ENCODE assay signal across 11 cellular contexts in the genomic region with DNA sequence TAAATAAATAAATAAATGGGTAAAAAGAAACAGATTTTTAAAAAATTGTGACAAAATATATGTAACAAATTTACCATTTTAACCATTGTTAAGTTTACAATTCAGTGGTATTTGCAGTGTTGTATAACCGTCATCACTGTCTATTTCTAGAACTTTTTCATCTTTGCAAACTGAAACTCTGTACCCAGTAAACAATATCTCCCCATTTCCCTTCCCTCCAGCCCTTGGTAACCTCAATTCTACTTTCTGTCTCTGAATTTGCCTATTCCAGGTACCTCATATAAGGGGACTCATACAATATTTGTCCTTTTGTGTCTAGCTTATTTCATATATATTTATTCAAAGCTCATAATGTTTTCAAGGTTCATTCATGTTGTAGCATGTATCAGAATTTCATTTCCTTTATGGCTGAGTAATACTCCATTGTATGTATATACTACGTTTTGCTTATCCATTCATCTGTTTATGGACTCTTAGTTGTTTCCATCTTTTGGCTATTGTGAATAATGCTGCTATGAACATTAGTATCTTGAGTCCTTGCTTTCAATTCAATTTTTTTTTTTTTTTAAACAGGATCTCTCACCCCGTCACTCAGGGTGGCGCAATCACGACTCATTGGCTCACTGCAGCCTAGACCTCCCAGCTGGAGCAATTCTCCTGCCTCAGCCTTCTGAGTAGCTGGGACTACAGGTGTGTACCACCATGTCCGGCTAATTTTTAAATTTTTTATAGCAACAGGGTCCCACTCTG. TPM values are rescaled to one million over a fixed set of nuclear protein-coding genes. Genes with fewer than 3 reads are reported as not detected.
A peak's percentile ranks its signal among the peaks of the same experiment; 100 is the strongest.
DNase-seq lines count a peak whose midpoint lies in the region; ATAC-seq and TF ChIP-seq lines count a peak whose summit lies in the region.
"Had no signal": no experiment of that assay in that cellular context is flagged by ENCODE, and none has a peak within 500 bp of the region (broad histone marks: within the 10 kb centered on the region; RNA-seq: fewer than 3 reads in every experiment).

No MANE protein-coding gene starts in this region.

- H3K4me3 ChIP-seq in esophagus muscularis mucosa (no peak overlapping the region), tibial artery (no peak overlapping the region)
- H3K4me3 ChIP-seq: gastrocnemius medialis, lung, prostate gland had no signal

- TF ChIP-seq CTCF in esophagus muscularis mucosa (IDR thresholded peaks at IDR 0.05) (no peak), tibial artery (IDR thresholded peaks at IDR 0.05) (no peak)

- 85% methylated on average over 6 of the region's 6 CpGs for WGBS in esophagus muscularis mucosa

- no peak overlapping the region for H3K4me3 Mint-ChIP-seq in activated CD4-positive, alpha-beta T cell treated with anti-CD3 and anti-CD28 coated beads, Interleukin-2, amount 10 ng/mL, durations not matched to agents 24 days and 14 days

- H3K27me3 ChIP-seq in esophagus muscularis mucosa (no peaks in the 10 kb centered on the region), tibial artery (no peaks in the 10 kb centered on the region)
- H3K27me3 ChIP-seq: gastrocnemius medialis had no signal

- peaks cover 3 to 50% (median 25%) of the 10 kb centered on the region in 4 donors for H3K36me3 ChIP-seq in esophagus muscularis mucosa
- peaks cover 21 to 29% (median 25%) of the 10 kb centered on the region in 3 donors for H3K36me3 ChIP-seq in tibial artery
- H3K36me3 ChIP-seq: prostate gland had no signal

- no peak overlapping the region for H3K27ac Mint-ChIP-seq in activated CD4-positive, alpha-beta T cell treated with anti-CD3 and anti-CD28 coated beads, Interleukin-2, amount 10 ng/mL, durations not matched to agents 24 days and 14 days

- H3K36me3 Mint-ChIP-seq in activated CD4-positive, alpha-beta T cell treated with anti-CD3 and anti-CD28 coated beads, Interleukin-2, amount 10 ng/mL, durations not matched to agents 24 days and 14 days (ENCODE audit: low read depth): peaks cover 54% of the 10 kb centered on the region

- H3K4me1 Mint-ChIP-seq in activated CD4-positive, alpha-beta T cell treated with anti-CD3 and anti-CD28 coated beads, Interleukin-2, amount 10 ng/mL, durations not matched to agents 24 days and 14 days: peaks cover 32% of the 10 kb centered on the region

- intact Hi-C loops in activated CD4-positive, alpha-beta T cell treated with anti-CD3 and anti-CD28 coated beads, Interleukin-2, amount 10 ng/mL, durations not matched to agents 24 days and 14 days (cut with micrococcal nuclease): loop anchor here (5.0 kb wide), 1 partner anchor 49 kb away; a partner anchor contains a TSS
- intact Hi-C loops in esophagus muscularis mucosa (cut with DNase I): no loop called here
- intact Hi-C loops in tibial artery (cut with DNase I; ENCODE audit: low total_unique reads): no loop called here

- H3K27ac ChIP-seq in esophagus muscularis mucosa (replicated peaks in 1 of 4) (peak overlapping the region; percentile 80 to 83 (median 80)), tibial artery (peak overlapping the region; percentile 78 to 80)

- no peaks in the 10 kb centered on the region for H3K9me3 Mint-ChIP-seq in activated CD4-positive, alpha-beta T cell treated with anti-CD3 and anti-CD28 coated beads, Interleukin-2, amount 10 ng/mL, durations not matched to agents 24 days and 14 days

- no peak for ATAC-seq in GM21423 (IDR thresholded peaks at IDR 0.05; ENCODE audit: unreplicated experiment)
- no peak for ATAC-seq in HG03045 (IDR thresholded peaks at IDR 0.05; ENCODE audit: unreplicated experiment)

- H3K9me3 ChIP-seq in esophagus muscularis mucosa (no peaks in the 10 kb centered on the region), tibial artery (no peaks in the 10 kb centered on the region)
- H3K9me3 ChIP-seq: gastrocnemius medialis, prostate gland had no signal

- no peak for TF ChIP-seq POLR2A in esophagus muscularis mucosa (IDR thresholded peaks at IDR 0.05; ENCODE audit: low read depth)

- DNase-seq in activated CD4-positive, alpha-beta T cell treated with anti-CD3 and anti-CD28 coated beads for 48 hours: peak; percentile 24
- DNase-seq in activated CD4-positive, alpha-beta T cell treated with anti-CD3 and anti-CD28 coated beads, Interleukin-2, amount 10 ng/mL, durations not matched to agents 24 days and 14 days: no peak
- DNase-seq in NCI-H226: peak; percentile 72
- no peak for DNase-seq in esophagus muscularis mucosa (ENCODE audit: extremely low spot score)
- DNase-seq in tibial artery: peak in 1 of 2 donors; percentile 54
- no peak for DNase-seq in stimulated activated CD4-positive, alpha-beta T cell treated with anti-CD3 and anti-CD28 coated beads, Interleukin-15, amount 100 ng/mL, for 24 hours
- DNase-seq: gastrocnemius medialis had no signal

- no peak for TF ChIP-seq EP300 in esophagus muscularis mucosa (IDR thresholded peaks at IDR 0.05)

- no peaks in the 10 kb centered on the region for H3K27me3 Mint-ChIP-seq in activated CD4-positive, alpha-beta T cell treated with anti-CD3 and anti-CD28 coated beads, Interleukin-2, amount 10 ng/mL, durations not matched to agents 24 days and 14 days

- H3K4me1 ChIP-seq in esophagus muscularis mucosa (peaks cover 22 to 70% (median 64%) of the 10 kb centered on the region in 4 donors), tibial artery (peaks cover 7 to 80% (median 60%) of the 10 kb centered on the region in 4 donors)

RNA-seq across cellular contexts. Expression of a gene that starts 8.9 kb away (rescaled TPM):
- 13.4 and 13.7 TPM in 2 replicates for total RNA-seq in activated CD4-positive, alpha-beta T cell treated with anti-CD3 and anti-CD28 coated beads, Interleukin-2, amount 10 ng/mL, durations not matched to agents 24 days and 14 days
- 10 to 100 TPM; 38.3 to 56.3 (median 47.3) TPM for total RNA-seq in esophagus muscularis mucosa

RNA-seq across cellular contexts. Expression of a gene that starts 36.8 kb away (rescaled TPM):
- not detected in 2 replicates for total RNA-seq in activated CD4-positive, alpha-beta T cell treated with anti-CD3 and anti-CD28 coated beads, Interleukin-2, amount 10 ng/mL, durations not matched to agents 24 days and 14 days
- not detected for total RNA-seq in esophagus muscularis mucosa
- total RNA-seq: gastrocnemius medialis, lung, prostate gland had no signal

RNA-seq across cellular contexts. Expression of a gene that starts 47.6 kb away (rescaled TPM):
- 3.6 and 5.4 TPM in 2 replicates for total RNA-seq in activated CD4-positive, alpha-beta T cell treated with anti-CD3 and anti-CD28 coated beads, Interleukin-2, amount 10 ng/mL, durations not matched to agents 24 days and 14 days
- 10 to 100 TPM; 27.5 to 52.2 (median 42.3) TPM for total RNA-seq in esophagus muscularis mucosa

Comparison
In these comparisons a context has a peak if more than half of its experiments do, and no peak if none do; other contexts are left out.
1. DNase-seq: peak in activated CD4-positive, alpha-beta T cell treated with anti-CD3 and anti-CD28 coated beads for 48 hours (single experiment) and NCI-H226 (single experiment); none in activated CD4-positive, alpha-beta T cell treated with anti-CD3 and anti-CD28 coated beads, Interleukin-2, amount 10 ng/mL, durations not matched to agents 24 days and 14 days (single experiment), esophagus muscularis mucosa (single experiment) and stimulated activated CD4-positive, alpha-beta T cell treated with anti-CD3 and anti-CD28 coated beads, Interleukin-15, amount 100 ng/mL, for 24 hours (single experiment).